2 cellular contexts compared by ENCODE assay signal in genomic region chr2:223819891-223820290, GRCh38.
TF ChIP-seq lines count a peak whose summit lies in the region.

No MANE protein-coding gene starts in this region.

TF ChIP-seq in A549, 52 proteins besides CTCF, POLR2A, EP300 and RAD21:
- TF ChIP-seq NPAS2 (CRISPR knock-in tag; IDR thresholded peaks at IDR 0.05; ENCODE audit: borderline replicate concordance) (no peak), HMGXB4 (CRISPR knock-in tag; IDR thresholded peaks at IDR 0.05; ENCODE audit: borderline replicate concordance) (no peak), NR3C1 (IDR thresholded peaks at IDR 0.05) (no peak), ZC3H11A (IDR thresholded peaks at IDR 0.05) (no peak), HES2 (IDR thresholded peaks at IDR 0.05) (no peak), RARB (CRISPR knock-in tag; IDR thresholded peaks at IDR 0.05) (no peak), SREBF2 (IDR thresholded peaks at IDR 0.05) (no peak), MAFK (IDR thresholded peaks at IDR 0.05; ENCODE audit: partially characterized antibody) (no peak), BHLHE40 (IDR thresholded peaks at IDR 0.05; ENCODE audit: low read depth, low read length) (no peak), MAX (IDR thresholded peaks at IDR 0.05) (no peak), CHD2 (IDR thresholded peaks at IDR 0.05; ENCODE audit: low read length, partially characterized antibody) (no peak), CBX2 (IDR thresholded peaks at IDR 0.05; ENCODE audit: borderline replicate concordance, low read depth) (no peak), E2F6 (IDR thresholded peaks at IDR 0.05; ENCODE audit: borderline replicate concordance, low read depth) (no peak), KDM5A (IDR thresholded peaks at IDR 0.05) (no peak), RNF2 (IDR thresholded peaks at IDR 0.05; ENCODE audit: borderline replicate concordance, low read depth) (no peak), ZNF302 (CRISPR knock-in tag; IDR thresholded peaks at IDR 0.05) (no peak)

TF ChIP-seq in HCT116, 20 proteins besides CTCF, POLR2A, EP300 and RAD21:
- TF ChIP-seq ELF1 (IDR thresholded peaks at IDR 0.05; ENCODE audit: borderline replicate concordance, low read depth) (no peak; the same call in 1 of the 2 replicates), CEBPB (IDR thresholded peaks at IDR 0.05; ENCODE audit: low read depth) (no peak), TCF7L2 (IDR thresholded peaks at IDR 0.05; ENCODE audit: borderline replicate concordance, extremely low read depth, insufficient read depth, insufficient read length) (no peak), ZNF274 (IDR thresholded peaks at IDR 0.05; ENCODE audit: low read depth, low read length) (no peak), REST (IDR thresholded peaks at IDR 0.05; ENCODE audit: low read depth) (no peak), EZH2phosphoT487 (IDR thresholded peaks at IDR 0.05; ENCODE audit: borderline replicate concordance) (no peak), ATF3 (IDR thresholded peaks at IDR 0.05) (no peak), YY1 (IDR thresholded peaks at IDR 0.05; ENCODE audit: extremely low read depth, insufficient replicate concordance, low read depth, low read length) (no peak)
TF ChIP-seq in HCT116: peak in this region for 0.
